ENCODE assay signal across 10 cellular contexts in the genomic region with DNA sequence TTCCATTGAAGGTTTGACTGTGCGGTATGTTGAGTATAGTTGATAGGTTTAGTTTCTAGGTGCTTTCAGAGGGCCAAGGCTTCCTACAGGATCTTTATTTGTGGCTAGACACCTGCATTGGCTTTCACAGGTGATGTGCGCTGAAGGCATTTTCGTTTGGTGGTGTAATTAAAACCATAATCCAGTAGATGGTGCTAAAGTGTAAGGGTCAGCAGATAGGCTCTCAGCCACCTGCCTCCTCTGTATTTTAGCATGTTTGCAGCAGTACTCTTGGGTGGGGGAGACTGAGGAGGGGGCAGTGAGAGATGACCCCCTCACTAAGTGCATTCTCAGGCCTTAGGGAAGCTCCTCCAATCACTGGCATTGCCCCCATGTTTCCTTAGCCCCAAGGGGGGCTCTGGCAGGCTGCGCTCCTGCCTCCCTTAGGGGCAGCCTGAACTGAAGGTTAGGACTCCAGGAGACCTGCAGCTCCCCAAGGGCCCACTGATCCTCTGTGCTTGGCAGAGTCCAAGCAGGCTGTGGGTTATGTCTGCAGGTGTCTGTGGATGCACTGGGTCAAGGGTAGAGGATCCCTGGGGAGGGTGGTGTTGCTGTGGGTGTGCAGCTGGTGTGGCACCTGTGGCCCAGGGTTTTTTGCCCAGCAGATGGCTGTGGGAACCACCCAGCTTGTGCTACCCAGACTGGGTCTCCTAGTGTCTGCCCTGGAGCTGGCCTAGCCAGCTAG. TPM values are rescaled to one million over a fixed set of nuclear protein-coding genes. Genes with fewer than 3 reads are reported as not detected.
DNase-seq lines count a peak whose midpoint lies in the region; ATAC-seq and TF ChIP-seq lines count a peak whose summit lies in the region.
"Had no signal": no experiment of that assay in that cellular context is flagged by ENCODE, and none has a peak within 500 bp of the region (broad histone marks: within the 10 kb centered on the region; RNA-seq: fewer than 3 reads in every experiment).

No MANE protein-coding gene starts in this region.

- TF ChIP-seq CTCF in GM10266 (IDR thresholded peaks at IDR 0.05; ENCODE audit: control insufficient read depth, insufficient read depth, low read depth, missing control alignments) (peak; percentile 40), MM.1S (IDR thresholded peaks at IDR 0.05; ENCODE audit: low read length) (peak; percentile 76), ascending aorta (IDR thresholded peaks at IDR 0.05) (peak in 2 of 3 experiments; percentile 4 to 38), lower lobe of right lung (IDR thresholded peaks at IDR 0.05) (peak; percentile 47), ovary (IDR thresholded peaks at IDR 0.05) (no peak)

- DNase-seq in GM10266 (ENCODE audit: extremely low spot score), result peak; percentile 34
- peak; percentile 79 for DNase-seq in MM.1S
- DNase-seq in ascending aorta (ENCODE audit: low spot score in 2 of 2), result no peak
- DNase-seq in lower lobe of right lung, result no peak
- no peak for DNase-seq in ovary
- DNase-seq in occipital lobe (lab: John Stamatoyannopoulos, UW), result no peak
- DNase-seq in NCI-H510A (lab: John Stamatoyannopoulos, UW), result no peak
- DNase-seq in Right ventricle myocardium inferior (ENCODE audit: missing footprints), result no peak

- no peak for TF ChIP-seq EP300 in ovary (IDR thresholded peaks at IDR 0.05)

- intact Hi-C loops in ascending aorta (cut with DNase I), result no loop called here
- intact Hi-C loops in lower lobe of right lung (cut with DNase I), result no loop called here
- intact Hi-C loops in ovary (cut with DNase I), result no loop called here
- intact Hi-C loops in Right ventricle myocardium inferior (cut with DNase I), result loop anchor here (2.0 kb wide), 1 partner anchor 628 kb away; no protein-coding TSS in a partner anchor

- H3K9me3 ChIP-seq in MM.1S (replicated peaks; ENCODE audit: insufficient read depth, low read length) (no peaks in the 10 kb centered on the region), ascending aorta (no peaks in the 10 kb centered on the region), lower lobe of right lung (no peaks in the 10 kb centered on the region), ovary (peaks cover 0 to 4% of the 10 kb centered on the region in 2 donors)
- H3K9me3 ChIP-seq: neutrophil had no signal

- no peak overlapping the region; the same call in 1 of the 2 replicates for H3K4me2 ChIP-seq in MM.1S (ENCODE audit: low read depth, low read length)

- no peaks in the 10 kb centered on the region for H3K9me2 ChIP-seq in MM.1S (replicated peaks; ENCODE audit: insufficient read depth, low read length)

- H3K9ac ChIP-seq in MM.1S (ENCODE audit: low read length), result no peak overlapping the region

- H3K4me3 ChIP-seq in MM.1S (ENCODE audit: low read length) (no peak overlapping the region), ascending aorta (no peak overlapping the region), lower lobe of right lung (no peak overlapping the region), ovary (no peak overlapping the region)

- H3K36me3 ChIP-seq in MM.1S (replicated peaks; ENCODE audit: insufficient read depth, low read length), result no peaks in the 10 kb centered on the region
- no peaks in the 10 kb centered on the region for H3K36me3 ChIP-seq in ascending aorta
- H3K36me3 ChIP-seq in lower lobe of right lung, result no peaks in the 10 kb centered on the region
- no peaks in the 10 kb centered on the region for H3K36me3 ChIP-seq in ovary
- H3K36me3 ChIP-seq: neutrophil had no signal

- no peak for TF ChIP-seq POLR2A in ovary (IDR thresholded peaks at IDR 0.05)

- 79 to 85% (median 84%) methylated on average over 4 of the region's 4 CpGs for WGBS in ovary, 3 donors

- no peaks in the 10 kb centered on the region; the same call in 1 of the 2 replicates for H3F3A ChIP-seq in MM.1S (ENCODE audit: insufficient read depth, low read length)

- peak overlapping the region; percentile 33; the same call in 1 of the 2 replicates for H3K27ac ChIP-seq in MM.1S (ENCODE audit: low read length)
- H3K27ac ChIP-seq in ascending aorta, result no peak overlapping the region
- no peak overlapping the region for H3K27ac ChIP-seq in lower lobe of right lung
- H3K27ac ChIP-seq in ovary, result no peak overlapping the region
- H3K27ac ChIP-seq: neutrophil had no signal

- no peaks in the 10 kb centered on the region for H4K20me1 ChIP-seq in MM.1S (ENCODE audit: insufficient read depth, low read length)

- H2AFZ ChIP-seq in MM.1S (ENCODE audit: low read length), result peak overlapping the region; percentile 46

- H3K79me2 ChIP-seq in MM.1S (ENCODE audit: low read length), result no peaks in the 10 kb centered on the region

- H3K27me3 ChIP-seq in MM.1S (replicated peaks; ENCODE audit: insufficient read depth, low read length) (no peaks in the 10 kb centered on the region), ascending aorta (no peaks in the 10 kb centered on the region), lower lobe of right lung (ENCODE audit: low read depth) (no peaks in the 10 kb centered on the region), ovary (no peaks in the 10 kb centered on the region)

- H3K4me1 ChIP-seq in MM.1S (ENCODE audit: low read length), result peaks cover 23% of the 10 kb centered on the region
- H3K4me1 ChIP-seq in ascending aorta, result no peaks in the 10 kb centered on the region
- no peaks in the 10 kb centered on the region for H3K4me1 ChIP-seq in lower lobe of right lung
- no peaks in the 10 kb centered on the region for H3K4me1 ChIP-seq in ovary (ENCODE audit: insufficient read depth)

- ATAC-seq in lower lobe of right lung (peak; percentile 43 to 72), Right ventricle myocardium inferior (no peak)

RNA-seq across cellular contexts. Expression of gene CDK20, which starts 23.4 kb away (rescaled TPM):
- total RNA-seq in ascending aorta, result 3.1 TPM
- 7.1 TPM for total RNA-seq in lower lobe of right lung
- total RNA-seq in ovary, result 10 to 100 TPM in 6 of 7 donors, 1 to 10 TPM in 1; 9.4 to 21.7 (median 14.9) TPM
- 10 to 100 TPM in 1 of 2 donors, 1 to 10 TPM in 1; 8.9 to 10.1 TPM for polyA plus RNA-seq in ovary
- 12.6 TPM for total RNA-seq in occipital lobe
- 2.8 TPM for total RNA-seq in Right ventricle myocardium inferior

RNA-seq across cellular contexts. Expression of gene SPATA31C1, which starts 33.2 kb away (rescaled TPM):
- not detected for total RNA-seq in ascending aorta
- not detected for total RNA-seq in lower lobe of right lung
- total RNA-seq in ovary, result not detected
- not detected for polyA plus RNA-seq in ovary
- not detected for total RNA-seq in occipital lobe
- total RNA-seq in Right ventricle myocardium inferior, result not detected
- total RNA-seq: T-helper 1 cell treated with Interleukin-12 subunit alpha and Interleukin-12 subunit beta and Interleukin-4 antibody, amounts not matched to agents 30 ng/mL and 1 ng/mL, for 36 hours had no signal

Comparison
In these comparisons a context has a peak if more than half of its experiments do, and no peak if none do; other contexts are left out.
1. DNase-seq: peak in GM10266 (single experiment) and MM.1S (single experiment); none in ascending aorta (0 of 2), lower lobe of right lung (single experiment), ovary (0 of 5), occipital lobe (single experiment), NCI-H510A (single experiment) and Right ventricle myocardium inferior (single experiment).
2. CTCF ChIP-seq: peak in GM10266 (single experiment), MM.1S (single experiment), ascending aorta (2 of 3) and lower lobe of right lung (single experiment); none in ovary (0 of 3).